20 cellular contexts compared by ENCODE assay signal in genomic region chr10:47396311-47396717, GRCh38. TPM values are rescaled to one million over a fixed set of nuclear protein-coding genes. Genes with fewer than 3 reads are reported as not detected.
DNase-seq lines count a peak whose midpoint lies in the region; ATAC-seq and TF ChIP-seq lines count a peak whose summit lies in the region.
"Had no signal": no experiment of that assay in that cellular context is flagged by ENCODE, and none has a peak within 500 bp of the region (broad histone marks: within the 10 kb centered on the region; RNA-seq: fewer than 3 reads in every experiment).

No MANE protein-coding gene starts in this region.

- DNase-seq in stimulated activated naive CD8-positive, alpha-beta T cell treated with anti-CD3 and anti-CD28 coated beads, Interleukin-15, amount 100 ng/mL, for 72 hours = no peak
- no peak for DNase-seq in stimulated activated naive CD8-positive, alpha-beta T cell treated with anti-CD3 and anti-CD28 coated beads, Interleukin-15, Interleukin-2, amounts not matched to agents 100 U/mL and 50 U/mL, for 24 hours
- DNase-seq in fibroblast of the aortic adventitia (ENCODE audit: low read depth) = peak; percentile 34
- no peak for DNase-seq in type B pancreatic cell (ENCODE audit: extremely low spot score, unreplicated experiment)
- no peak for DNase-seq in foreskin melanocyte
- DNase-seq in stimulated activated CD4-positive, alpha-beta T cell treated with anti-CD3 and anti-CD28 coated beads, Interleukin-4, amount 100 ng/mL, for 24 hours = no peak
- DNase-seq in NCI-H146 treated with DMSO at 0.1 percent for 48 hours (lab: John Stamatoyannopoulos, UW; ENCODE audit: unreplicated experiment) = no peak
- DNase-seq: kidney glomerular epithelial cell; NCI-H1048; NCI-H524 treated with DMSO at 0.1 percent for 48 hours; sigmoid colon; stimulated activated CD4-positive, alpha-beta T cell treated with anti-CD3 and anti-CD28 coated beads, Interleukin-2, amount 100 ng/mL, for 24 hours had no signal

- H3K27ac ChIP-seq in VCaP = peak overlapping the region; percentile 1; the same call in 1 of the 2 replicates
- H3K27ac ChIP-seq: sigmoid colon, SJSA1 had no signal

- ATAC-seq in stimulated activated naive CD8-positive, alpha-beta T cell treated with anti-CD3 and anti-CD28 coated beads, Interleukin-15, amount 100 ng/mL, for 72 hours = peak; percentile 76
- ATAC-seq in stimulated activated naive CD8-positive, alpha-beta T cell treated with anti-CD3 and anti-CD28 coated beads, Interleukin-15, Interleukin-2, amounts not matched to agents 100 U/mL and 50 U/mL, for 24 hours = no peak

- no peak overlapping the region for H3K4me3 Mint-ChIP-seq in stimulated activated naive CD8-positive, alpha-beta T cell treated with anti-CD3 and anti-CD28 coated beads, Interleukin-15, amount 100 ng/mL, for 72 hours
- no peak overlapping the region for H3K4me3 Mint-ChIP-seq in type B pancreatic cell
- H3K4me3 Mint-ChIP-seq: activated naive CD4-positive, alpha-beta T cell treated with anti-CD3 and anti-CD28 coated beads, Interleukin-2, amount 50 U/mL, for 24 hours; brain; dendritic cell treated with granulocyte-macrophage colony-stimulating factor and Interleukin-4, amounts not matched to agents 40 ng/mL and 50 ng/mL, for 4 days had no signal

- peaks cover 3% of the 10 kb centered on the region for H3K36me3 Mint-ChIP-seq in type B pancreatic cell
- H3K36me3 Mint-ChIP-seq: activated naive CD4-positive, alpha-beta T cell treated with anti-CD3 and anti-CD28 coated beads, Interleukin-2, amount 50 U/mL, for 24 hours; brain had no signal

- H3K4me1 Mint-ChIP-seq in stimulated activated naive CD8-positive, alpha-beta T cell treated with anti-CD3 and anti-CD28 coated beads, Interleukin-15, amount 100 ng/mL, for 72 hours = no peaks in the 10 kb centered on the region
- peaks cover 7% of the 10 kb centered on the region for H3K4me1 Mint-ChIP-seq in type B pancreatic cell (ENCODE audit: unreplicated experiment)
- H3K4me1 Mint-ChIP-seq: activated naive CD4-positive, alpha-beta T cell treated with anti-CD3 and anti-CD28 coated beads, Interleukin-2, amount 50 U/mL, for 24 hours had no signal

- H3K4me3 ChIP-seq in fibroblast of the aortic adventitia (ENCODE audit: low read depth, low read length) = no peak overlapping the region
- H3K4me3 ChIP-seq: sigmoid colon, SJSA1 had no signal

- H3K9me3 Mint-ChIP-seq in stimulated activated naive CD8-positive, alpha-beta T cell treated with anti-CD3 and anti-CD28 coated beads, Interleukin-15, amount 100 ng/mL, for 72 hours = no peaks in the 10 kb centered on the region
- peaks cover 11% of the 10 kb centered on the region for H3K9me3 Mint-ChIP-seq in type B pancreatic cell
- H3K9me3 Mint-ChIP-seq: activated naive CD4-positive, alpha-beta T cell treated with anti-CD3 and anti-CD28 coated beads, Interleukin-2, amount 50 U/mL, for 24 hours; dendritic cell treated with granulocyte-macrophage colony-stimulating factor and Interleukin-4, amounts not matched to agents 40 ng/mL and 50 ng/mL, for 4 days had no signal

- H3K27me3 Mint-ChIP-seq in stimulated activated naive CD8-positive, alpha-beta T cell treated with anti-CD3 and anti-CD28 coated beads, Interleukin-15, amount 100 ng/mL, for 72 hours = peaks cover 48% of the 10 kb centered on the region
- no peaks in the 10 kb centered on the region for H3K27me3 Mint-ChIP-seq in type B pancreatic cell

- TF ChIP-seq CTCF in VCaP (conservative IDR thresholded peaks at IDR 0.05) (no peak), fibroblast of the aortic adventitia (IDR thresholded peaks at IDR 0.05; ENCODE audit: insufficient read depth, low read length) (no peak), type B pancreatic cell (conservative IDR thresholded peaks at IDR 0.05) (no peak)

- H3K27ac Mint-ChIP-seq in stimulated activated naive CD8-positive, alpha-beta T cell treated with anti-CD3 and anti-CD28 coated beads, Interleukin-15, amount 100 ng/mL, for 72 hours = no peak overlapping the region
- H3K27ac Mint-ChIP-seq in type B pancreatic cell = peak overlapping the region; percentile 84
- H3K27ac Mint-ChIP-seq: activated naive CD4-positive, alpha-beta T cell treated with anti-CD3 and anti-CD28 coated beads, Interleukin-2, amount 50 U/mL, for 24 hours; brain; dendritic cell treated with granulocyte-macrophage colony-stimulating factor and Interleukin-4, amounts not matched to agents 40 ng/mL and 50 ng/mL, for 4 days had no signal

RNA-seq across cellular contexts. Expression of gene ZNF488, which starts 12.2 kb away (rescaled TPM):
- total RNA-seq in fibroblast of the aortic adventitia (ENCODE audit: low replicate concordance) = 0.18 and 0.41 TPM in 2 replicates
- total RNA-seq in type B pancreatic cell (ENCODE audit: low replicate concordance) = 4.0 and 4.9 TPM in 2 replicates
- total RNA-seq: mononuclear cell had no signal

RNA-seq across cellular contexts. Expression of gene RBP3, which starts 48.2 kb away (rescaled TPM):
- not detected in 2 replicates for total RNA-seq in fibroblast of the aortic adventitia (ENCODE audit: low replicate concordance)
- total RNA-seq in type B pancreatic cell (ENCODE audit: low replicate concordance) = not detected in 2 replicates
- total RNA-seq: epithelial cell of proximal tubule, mononuclear cell, omental fat pad, sigmoid colon, SJSA1 had no signal
